20 cellular contexts compared by ENCODE assay signal in genomic region chr6:106617857-106618256, GRCh38.
"Had no signal": no experiment of that assay in that cellular context is flagged by ENCODE, and none has a peak within 500 bp of the region (broad histone marks: within the 10 kb centered on the region; RNA-seq: fewer than 3 reads in every experiment).

No MANE protein-coding gene starts in this region.

- H3K4me3 ChIP-seq: PC-9, Peyer's patch, SJCRH30 had no signal

- H3K4me2 ChIP-seq: PC-9 had no signal

- H2AFZ ChIP-seq: PC-9 had no signal

- DNase-seq: MM.1S, NCI-H1092 treated with DMSO at 0.1 percent for 48 hours, NCI-H1436, NCI-H187, NCI-H2029, NCI-H2081 treated with DMSO at 0.1 percent for 48 hours, NCI-H2171, NCI-H226, NCI-H446, NCI-H510A, NCI-H524 treated with DMSO at 0.1 percent for 48 hours, NCI-H69, NCI-H774, PC-9, Peyer's patch, SHP77 treated with DMSO at 0.1 percent for 48 hours, SJCRH30 had no signal

- H3K9me3 Mint-ChIP-seq: IgD-negative memory B cell had no signal

- H3K27me3 Mint-ChIP-seq: IgD-negative memory B cell had no signal

- H3K27ac ChIP-seq: PC-9, Peyer's patch, SJCRH30 had no signal

- H3K4me1 ChIP-seq: Peyer's patch, SJCRH30 had no signal

- H3K4me3 Mint-ChIP-seq: IgD-negative memory B cell had no signal

- H3K27me3 ChIP-seq: Peyer's patch, SJCRH30 had no signal

- H3K36me3 ChIP-seq: SJCRH30 had no signal

- H3K9me3 ChIP-seq: Peyer's patch, SJCRH30 had no signal

- ATAC-seq: Right ventricle myocardium inferior, SK-N-SH treated with all-trans-retinoic acid at 6 μM for 48 hours had no signal
